Comparison of ENCODE assay signal across 8 cellular contexts in the genomic region with DNA sequence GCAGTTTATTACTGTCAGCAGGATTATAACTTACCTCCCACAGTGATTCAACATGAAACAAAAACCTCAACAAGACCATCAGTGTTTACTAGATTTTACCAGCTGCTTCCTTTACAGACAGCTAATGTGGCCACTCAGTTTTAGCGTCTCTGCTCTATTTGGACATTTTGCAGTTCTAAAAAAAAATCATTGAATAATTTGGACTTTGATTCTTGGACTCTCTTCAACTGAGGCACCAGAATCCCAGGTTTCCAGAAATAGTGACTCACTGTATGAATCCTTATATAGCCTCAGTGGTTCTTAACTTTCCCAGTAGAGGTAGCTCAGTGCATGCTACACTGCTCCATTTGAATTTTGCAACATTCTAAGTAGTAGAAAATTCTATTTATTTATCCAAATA.
A peak's percentile ranks its signal among the peaks of the same experiment; 100 is the strongest.
DNase-seq lines count a peak whose midpoint lies in the region; ATAC-seq, FAIRE-seq and TF ChIP-seq lines count a peak whose summit lies in the region.
"Not testable (repeated sequence)": the region's sequence is repeated elsewhere in the genome, so short reads cannot be mapped to it uniquely, and the experiment has no call there.

No MANE protein-coding gene starts in this region.

- not testable (repeated sequence) for H2BK15ac ChIP-seq in IMR-90 (ENCODE audit: low read depth, low read length)

- CTCF ChIA-PET in IMR-90 (lab: Yijun Ruan, JAX); activated naive CD4-positive, alpha-beta T cell treated with anti-CD3 and anti-CD28 coated beads, Interleukin-2, amount 10 ng/mL, durations not matched to agents 7 days and 5 days (lab: Charles Lee): not testable (repeated sequence)

- not testable (repeated sequence) for H2BK120ac ChIP-seq in IMR-90 (ENCODE audit: low read depth, low read length)

- H2BK5ac ChIP-seq in IMR-90 (ENCODE audit: low read depth, low read length, poor library complexity, severe bottlenecking) = not testable (repeated sequence)

- not testable (repeated sequence) for TF ChIP-seq CTCF in AG09319 (IDR thresholded peaks at IDR 0.05; ENCODE audit: low read depth, low read length); IMR-90 (conservative IDR thresholded peaks at IDR 0.05; ENCODE audit: low read depth, low read length); choroid plexus epithelial cell (conservative IDR thresholded peaks at IDR 0.05; ENCODE audit: low read depth, low read length); fibroblast of villous mesenchyme (IDR thresholded peaks at IDR 0.05; ENCODE audit: insufficient read depth, low read depth, low read length); right lobe of liver (IDR thresholded peaks at IDR 0.05)

- H2AK5ac ChIP-seq in IMR-90 (ENCODE audit: low read depth, low read length) = not testable (repeated sequence)

- H3K14ac ChIP-seq in IMR-90 (replicated peaks; ENCODE audit: low read depth, low read length) = not testable (repeated sequence)

- not testable (repeated sequence) for H3K4me2 ChIP-seq in IMR-90 (ENCODE audit: low read depth, low read length)

- not testable (repeated sequence) for H3K4ac ChIP-seq in IMR-90 (ENCODE audit: low read depth, low read length)

- H3K9me3 Mint-ChIP-seq in activated naive CD4-positive, alpha-beta T cell treated with anti-CD3 and anti-CD28 coated beads, Interleukin-2, amount 10 ng/mL, durations not matched to agents 7 days and 5 days; stimulated activated effector memory CD8-positive, alpha-beta T cell treated with anti-CD3 and anti-CD28 coated beads, Interleukin-12 subunit alpha, Interleukin-12 subunit beta, amount 100 ng/mL, for 72 hours: not testable (repeated sequence)

- WGBS in IMR-90 (ENCODE audit: extremely low coverage in 2 of 2, insufficient read length in 1 of 2), 2 experiments = no CpG with 5 or more reads among the region's 1 CpG
- 0% methylated on average over 1 of the region's 1 CpG for WGBS in right lobe of liver (ENCODE audit: insufficient coverage, low coverage, low lambda C conversion rate, missing lambda C conversion rate)

- not testable (repeated sequence) for H3K79me1 ChIP-seq in IMR-90 (ENCODE audit: low read depth in 1 of 2, low read length in 2 of 2)

- H2BK20ac ChIP-seq in IMR-90 (ENCODE audit: low read depth, low read length) = not testable (repeated sequence)

- DNase-seq in AG09319 (ENCODE audit: extremely low read depth, low read depth) = peak; percentile 8
- peak; percentile 71 for DNase-seq in IMR-90
- peak; percentile 2 for DNase-seq in RCC 7860 (ENCODE audit: low spot score)
- not testable (repeated sequence) for DNase-seq in activated naive CD4-positive, alpha-beta T cell treated with anti-CD3 and anti-CD28 coated beads, Interleukin-2, amount 10 ng/mL, durations not matched to agents 7 days and 5 days; right lobe of liver; stimulated activated effector memory CD8-positive, alpha-beta T cell treated with anti-CD3 and anti-CD28 coated beads, Interleukin-12 subunit alpha, Interleukin-12 subunit beta, amount 100 ng/mL, for 72 hours (ENCODE audit: low spot score in 2 of 2)
- peak; percentile 33 for DNase-seq in choroid plexus epithelial cell (ENCODE audit: low read depth)
- peak; percentile 20 for DNase-seq in fibroblast of villous mesenchyme (ENCODE audit: low read depth)

- H3K18ac ChIP-seq in IMR-90 (ENCODE audit: low read depth, low read length) = not testable (repeated sequence)

- H3K4me1 Mint-ChIP-seq in activated naive CD4-positive, alpha-beta T cell treated with anti-CD3 and anti-CD28 coated beads, Interleukin-2, amount 10 ng/mL, durations not matched to agents 7 days and 5 days = peaks cover 33% of the 10 kb centered on the region
- H3K4me1 Mint-ChIP-seq in stimulated activated effector memory CD8-positive, alpha-beta T cell treated with anti-CD3 and anti-CD28 coated beads, Interleukin-12 subunit alpha, Interleukin-12 subunit beta, amount 100 ng/mL, for 72 hours = peaks cover 14% of the 10 kb centered on the region

- not testable (repeated sequence) for BruUV-seq in IMR-90 (replicated peaks; lab: Mats Ljungman, UMichigan)

- H3K4me1 ChIP-seq in IMR-90 (ENCODE audit: control insufficient read depth, insufficient read depth, low read length); right lobe of liver: not testable (repeated sequence)

- TF ChIP-seq POLR2A in IMR-90 (IDR thresholded peaks at IDR 0.05; ENCODE audit: low read depth, low read length); right lobe of liver (IDR thresholded peaks at IDR 0.05): not testable (repeated sequence)

- not testable (repeated sequence) for H3K9me3 ChIP-seq in IMR-90 (ENCODE audit: control insufficient read depth, insufficient read depth, low read length); right lobe of liver

- FAIRE-seq in RCC 7860 (lab: Jason Lieb, UNC) = not testable (repeated sequence)

- H4K5ac ChIP-seq in IMR-90 (ENCODE audit: low read depth, low read length) = not testable (repeated sequence)

- POLR2A ChIA-PET in IMR-90 (lab: Charles Lee; ENCODE audit: unreplicated experiment) = not testable (repeated sequence)

- not testable (repeated sequence) for H4K20me1 ChIP-seq in IMR-90 (ENCODE audit: insufficient read depth, low read length)

- not testable (repeated sequence) for H3K36me3 Mint-ChIP-seq in activated naive CD4-positive, alpha-beta T cell treated with anti-CD3 and anti-CD28 coated beads, Interleukin-2, amount 10 ng/mL, durations not matched to agents 7 days and 5 days; stimulated activated effector memory CD8-positive, alpha-beta T cell treated with anti-CD3 and anti-CD28 coated beads, Interleukin-12 subunit alpha, Interleukin-12 subunit beta, amount 100 ng/mL, for 72 hours

- not testable (repeated sequence) for H2AFZ ChIP-seq in IMR-90 (replicated peaks; ENCODE audit: low read length, poor library complexity)

- not testable (repeated sequence) for H3K23ac ChIP-seq in IMR-90 (ENCODE audit: low read depth, low read length)

- H3K4me3 Mint-ChIP-seq in activated naive CD4-positive, alpha-beta T cell treated with anti-CD3 and anti-CD28 coated beads, Interleukin-2, amount 10 ng/mL, durations not matched to agents 7 days and 5 days; stimulated activated effector memory CD8-positive, alpha-beta T cell treated with anti-CD3 and anti-CD28 coated beads, Interleukin-12 subunit alpha, Interleukin-12 subunit beta, amount 100 ng/mL, for 72 hours: not testable (repeated sequence)

- ATAC-seq in IMR-90 (ENCODE audit: low read depth) (peak; percentile 97), right lobe of liver (peak; percentile 82 to 99 (median 86))
- peak; percentile 24 for ATAC-seq in stimulated activated effector memory CD8-positive, alpha-beta T cell treated with anti-CD3 and anti-CD28 coated beads, Interleukin-12 subunit alpha, Interleukin-12 subunit beta, amount 100 ng/mL, for 72 hours

- H3K27ac Mint-ChIP-seq in activated naive CD4-positive, alpha-beta T cell treated with anti-CD3 and anti-CD28 coated beads, Interleukin-2, amount 10 ng/mL, durations not matched to agents 7 days and 5 days = peak overlapping the region; percentile 52
- H3K27ac Mint-ChIP-seq in stimulated activated effector memory CD8-positive, alpha-beta T cell treated with anti-CD3 and anti-CD28 coated beads, Interleukin-12 subunit alpha, Interleukin-12 subunit beta, amount 100 ng/mL, for 72 hours = not testable (repeated sequence)

- not testable (repeated sequence) for H3K4me3 ChIP-seq in IMR-90 (ENCODE audit: insufficient read depth, low read depth, low read length); choroid plexus epithelial cell (ENCODE audit: low read depth, low read length); fibroblast of villous mesenchyme (ENCODE audit: low read depth, low read length); right lobe of liver

- not testable (repeated sequence) for H2AK9ac ChIP-seq in IMR-90 (replicated peaks; ENCODE audit: low read depth, low read length, poor library complexity)

- not testable (repeated sequence) for H3K36me3 ChIP-seq in IMR-90 (ENCODE audit: control insufficient read depth, insufficient read depth, low read length); right lobe of liver

- not testable (repeated sequence) for H3K27me3 Mint-ChIP-seq in activated naive CD4-positive, alpha-beta T cell treated with anti-CD3 and anti-CD28 coated beads, Interleukin-2, amount 10 ng/mL, durations not matched to agents 7 days and 5 days

- not testable (repeated sequence) for H4K91ac ChIP-seq in IMR-90 (ENCODE audit: insufficient read depth, low read depth, low read length)

- not testable (repeated sequence) for H3K9me1 ChIP-seq in IMR-90 (ENCODE audit: insufficient read depth, low read length)

- in situ Hi-C loops in IMR-90 (cut with MboI; ENCODE audit: low sequenced_read_pairs) = not testable (repeated sequence)

- not testable (repeated sequence) for H3K27me3 ChIP-seq in IMR-90 (ENCODE audit: control insufficient read depth, insufficient read depth, low read length); right lobe of liver

- dilution Hi-C loops in IMR-90 (cut with HindIII; ENCODE audit: low sequenced_read_pairs, unreplicated experiment) = not testable (repeated sequence)

- H4K8ac ChIP-seq in IMR-90 (ENCODE audit: low read depth in 2 of 2, low read length in 2 of 2) = not testable (repeated sequence)

- not testable (repeated sequence) for H3K27ac ChIP-seq in IMR-90 (ENCODE audit: insufficient read depth, low read length); right lobe of liver

- intact Hi-C loops in IMR-90 (cut with micrococcal nuclease); right lobe of liver (cut with DNase I): not testable (repeated sequence)

- not testable (repeated sequence) for TF ChIP-seq RAD21 in IMR-90 (IDR thresholded peaks at IDR 0.05; ENCODE audit: low read length)

- H3K9ac ChIP-seq in IMR-90 (ENCODE audit: low read depth, low read length) = not testable (repeated sequence)

- not testable (repeated sequence) for H3K56ac ChIP-seq in IMR-90 (ENCODE audit: extremely low read depth, insufficient read depth, low read length)

Comparison
In these comparisons a context has a peak if more than half of its experiments do, and no peak if none do; other contexts are left out.
1. ATAC-seq: peak in every context shown above with its lines; median percentile 97 in IMR-90; 86 in right lobe of liver; 24 in stimulated activated effector memory CD8-positive, alpha-beta T cell treated with anti-CD3 and anti-CD28 coated beads, Interleukin-12 subunit alpha, Interleukin-12 subunit beta, amount 100 ng/mL, for 72 hours.